Comparison of ENCODE assay signal across 15 cellular contexts in the genomic region with DNA sequence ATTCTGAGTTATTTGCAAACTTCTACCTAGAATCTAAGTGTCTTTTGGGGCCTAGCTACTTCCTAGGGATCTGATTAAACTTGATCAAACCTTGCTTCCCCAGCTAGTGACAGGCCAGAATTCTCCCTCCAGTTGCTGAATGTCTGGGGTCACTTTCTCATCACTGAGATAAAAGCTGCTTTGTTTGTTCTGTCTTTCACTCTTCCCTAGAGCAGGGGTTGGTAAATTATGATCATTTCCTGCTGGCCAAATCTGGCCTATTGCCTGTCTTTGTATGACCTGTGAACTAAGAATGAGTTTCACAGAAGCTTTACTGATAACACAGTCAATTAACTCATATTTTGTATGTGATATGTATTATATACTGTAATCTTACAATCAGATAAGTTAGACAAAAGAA.
"Had no signal": no experiment of that assay in that cellular context is flagged by ENCODE, and none has a peak within 500 bp of the region (broad histone marks: within the 10 kb centered on the region; RNA-seq: fewer than 3 reads in every experiment).

No MANE protein-coding gene starts in this region.

- H3K27ac ChIP-seq: gastroesophageal sphincter, heart right ventricle, right lobe of liver, transverse colon had no signal

- H3K4me1 ChIP-seq: heart right ventricle, right lobe of liver had no signal

- ATAC-seq: activated CD8-positive, alpha-beta T cell treated with anti-CD3 and anti-CD28 coated beads, Interleukin-2, amount 10 ng/mL, durations not matched to agents 7 days and 5 days; gastroesophageal sphincter; heart right ventricle; natural killer cell treated with Interleukin-12 subunit alpha and Interleukin-12 subunit beta and Interleukin-15 and Interleukin-18, amount 100 ng/mL, for 72 hours; stimulated activated naive CD8-positive, alpha-beta T cell treated with anti-CD3 and anti-CD28 coated beads, Interleukin-15, Interleukin-2, amounts not matched to agents 100 U/mL and 50 U/mL, for 24 hours had no signal

- H3K9me3 Mint-ChIP-seq: activated B cell treated with CpG ODN at 0.5 μM for 24 hours; activated CD4-positive, alpha-beta T cell treated with anti-CD3 and anti-CD28 coated beads, Interleukin-2, amount 10 ng/mL, durations not matched to agents 24 days and 14 days; activated naive CD8-positive, alpha-beta T cell treated with anti-CD3 and anti-CD28 coated beads for 36 hours; brain; natural killer cell treated with Interleukin-12 subunit alpha and Interleukin-12 subunit beta and Interleukin-15 and Interleukin-18, amount 100 ng/mL, for 72 hours; T-helper 2 cell treated with Interferon-gamma antibody and Interleukin-4, amounts not matched to agents 5 μg/mL and 100 μg/mL, for 36 hours had no signal

- H3K36me3 ChIP-seq: gastroesophageal sphincter, heart right ventricle, right lobe of liver, transverse colon had no signal

- H3K36me3 Mint-ChIP-seq: activated naive CD8-positive, alpha-beta T cell treated with anti-CD3 and anti-CD28 coated beads for 36 hours; brain; natural killer cell treated with Interleukin-12 subunit alpha and Interleukin-12 subunit beta and Interleukin-15 and Interleukin-18, amount 100 ng/mL, for 72 hours had no signal

- H3K27me3 Mint-ChIP-seq: activated B cell treated with CpG ODN at 0.5 μM for 24 hours; activated CD4-positive, alpha-beta T cell treated with anti-CD3 and anti-CD28 coated beads, Interleukin-2, amount 10 ng/mL, durations not matched to agents 24 days and 14 days; activated naive CD8-positive, alpha-beta T cell treated with anti-CD3 and anti-CD28 coated beads for 36 hours; natural killer cell treated with Interleukin-12 subunit alpha and Interleukin-12 subunit beta and Interleukin-15 and Interleukin-18, amount 100 ng/mL, for 72 hours had no signal

- H3K27ac Mint-ChIP-seq: activated B cell treated with CpG ODN at 0.5 μM for 24 hours; activated CD4-positive, alpha-beta T cell treated with anti-CD3 and anti-CD28 coated beads, Interleukin-2, amount 10 ng/mL, durations not matched to agents 24 days and 14 days; activated CD8-positive, alpha-beta T cell treated with anti-CD3 and anti-CD28 coated beads, Interleukin-2, amount 10 ng/mL, durations not matched to agents 7 days and 5 days; activated naive CD8-positive, alpha-beta T cell treated with anti-CD3 and anti-CD28 coated beads for 36 hours; brain; natural killer cell treated with Interleukin-12 subunit alpha and Interleukin-12 subunit beta and Interleukin-15 and Interleukin-18, amount 100 ng/mL, for 72 hours; T-helper 2 cell treated with Interferon-gamma antibody and Interleukin-4, amounts not matched to agents 5 μg/mL and 100 μg/mL, for 36 hours had no signal

- DNase-seq: activated B cell treated with CpG ODN at 0.5 μM for 24 hours; activated CD4-positive, alpha-beta T cell treated with anti-CD3 and anti-CD28 coated beads, Interleukin-2, amount 10 ng/mL, durations not matched to agents 24 days and 14 days; activated CD8-positive, alpha-beta memory T cell treated with anti-CD3 and anti-CD28 coated beads, Interleukin-2, amount 50 U/mL, for 4 hours; activated CD8-positive, alpha-beta T cell treated with anti-CD3 and anti-CD28 coated beads, Interleukin-2, amount 10 ng/mL, durations not matched to agents 7 days and 5 days; activated gamma-delta T cell treated with Interleukin-2 at 50 U/mL for 16 hours; activated naive CD8-positive, alpha-beta T cell treated with anti-CD3 and anti-CD28 coated beads for 36 hours; erythroblast; heart right ventricle; right lobe of liver; stimulated activated naive CD8-positive, alpha-beta T cell treated with anti-CD3 and anti-CD28 coated beads, Interleukin-15, Interleukin-2, amounts not matched to agents 100 U/mL and 50 U/mL, for 24 hours; transverse colon had no signal

- H3K27me3 ChIP-seq: gastroesophageal sphincter, heart right ventricle, right lobe of liver, transverse colon had no signal

- H3K9me3 ChIP-seq: gastroesophageal sphincter, heart right ventricle, right lobe of liver, transverse colon had no signal

- H3K4me1 Mint-ChIP-seq: activated B cell treated with CpG ODN at 0.5 μM for 24 hours; activated CD4-positive, alpha-beta T cell treated with anti-CD3 and anti-CD28 coated beads, Interleukin-2, amount 10 ng/mL, durations not matched to agents 24 days and 14 days; activated naive CD8-positive, alpha-beta T cell treated with anti-CD3 and anti-CD28 coated beads for 36 hours had no signal

- H3K4me3 Mint-ChIP-seq: activated B cell treated with CpG ODN at 0.5 μM for 24 hours; activated CD4-positive, alpha-beta T cell treated with anti-CD3 and anti-CD28 coated beads, Interleukin-2, amount 10 ng/mL, durations not matched to agents 24 days and 14 days; activated CD8-positive, alpha-beta T cell treated with anti-CD3 and anti-CD28 coated beads, Interleukin-2, amount 10 ng/mL, durations not matched to agents 7 days and 5 days; activated naive CD8-positive, alpha-beta T cell treated with anti-CD3 and anti-CD28 coated beads for 36 hours; brain; natural killer cell treated with Interleukin-12 subunit alpha and Interleukin-12 subunit beta and Interleukin-15 and Interleukin-18, amount 100 ng/mL, for 72 hours; T-helper 2 cell treated with Interferon-gamma antibody and Interleukin-4, amounts not matched to agents 5 μg/mL and 100 μg/mL, for 36 hours had no signal

- H3K4me3 ChIP-seq: gastroesophageal sphincter, heart right ventricle, right lobe of liver, transverse colon had no signal
